ENCODE assay signal across 35 cellular contexts in genomic region chr17:33014751-33015150, GRCh38. TPM values are rescaled to one million over a fixed set of nuclear protein-coding genes. Genes with fewer than 3 reads are reported as not detected.
A peak's percentile ranks its signal among the peaks of the same experiment; 100 is the strongest.
DNase-seq lines count a peak whose midpoint lies in the region; ATAC-seq and TF ChIP-seq lines count a peak whose summit lies in the region.
"Had no signal": no experiment of that assay in that cellular context is flagged by ENCODE, and none has a peak within 500 bp of the region (broad histone marks: within the 10 kb centered on the region; RNA-seq: fewer than 3 reads in every experiment).

No MANE protein-coding gene starts in this region.

- CTCF ChIA-PET in SK-N-SH (lab: Yijun Ruan, JAX): interaction anchor here (1.0 to 8.3 kb wide), 2 partner anchors 16 to 21 kb away, joined by 3 to 48 read pairs; no protein-coding TSS in a partner anchor

- WGBS in SK-N-SH (ENCODE audit: low lambda C conversion rate): 38% methylated on average over 7 of the region's 7 CpGs

- no peak overlapping the region for H3K4me2 ChIP-seq in SK-N-SH

- DNase-seq in SK-N-SH (peak; percentile 77), glomerular visceral epithelial cell (ENCODE audit: extremely low spot score) (peak; percentile 84), mesenteric fat pad (ENCODE audit: low spot score) (peak; percentile 67), NK-92 (lab: John Stamatoyannopoulos, UW; ENCODE audit: unreplicated experiment) (no peak), NCI-H1930 (lab: John Stamatoyannopoulos, UW) (no peak), ureter (ENCODE audit: low spot score) (no peak)
- DNase-seq: activated CD4-positive, alpha-beta T cell treated with anti-CD3 and anti-CD28 coated beads, Interleukin-2, amount 10 ng/mL, durations not matched to agents 24 days and 14 days; AML-193; amniotic stem cell; brain microvascular endothelial cell; CD4-positive, CD25-positive, alpha-beta regulatory T cell; HCEC 1CT; hypothalamus; Kasumi-1; left ventricle myocardium superior; naive thymus-derived CD4-positive, alpha-beta T cell; NCI-H1417 treated with DMSO at 0.1 percent for 48 hours; NCI-H2081 treated with DMSO at 0.1 percent for 48 hours; NCI-H748 treated with DMSO at 0.1 percent for 48 hours; substantia nigra; T1000; upper lobe of left lung; WERI-Rb-1 had no signal

- no peaks in the 10 kb centered on the region for H3K9me2 ChIP-seq in SK-N-SH

- TF ChIP-seq CTCF in SK-N-SH (IDR thresholded peaks at IDR 0.05): no peak

- H3K9me3 ChIP-seq in SK-N-SH: no peaks in the 10 kb centered on the region
- H3K9me3 ChIP-seq: upper lobe of left lung had no signal

- no peak for TF ChIP-seq EP300 in SK-N-SH (IDR thresholded peaks at IDR 0.05; ENCODE audit: borderline replicate concordance in 1 of 2, low read depth in 1 of 2, low read length in 1 of 2)

- POLR2A ChIA-PET in SK-N-SH (lab: Yijun Ruan, JAX): no interaction called here

- H3K4me3 ChIP-seq in SK-N-SH (ENCODE audit: low read depth in 2 of 2, low read length in 1 of 2): no peak overlapping the region
- H3K4me3 ChIP-seq: GM12878, upper lobe of left lung had no signal

- no peak overlapping the region for H3K9ac ChIP-seq in SK-N-SH

- H4K20me1 ChIP-seq in SK-N-SH (ENCODE audit: insufficient read depth): no peaks in the 10 kb centered on the region

- ATAC-seq in SK-N-SH treated with all-trans-retinoic acid at 6 μM for 48 hours (no peak), HG03354 (IDR thresholded peaks at IDR 0.05; ENCODE audit: poor library complexity, severe bottlenecking, unreplicated experiment) (no peak)
- ATAC-seq: GM12878; left ventricle myocardium superior; naive thymus-derived CD4-positive, alpha-beta T cell; stimulated activated memory B cell treated with anti-CD40 and anti-IgM and Interleukin-4, amounts not matched to agents 10 μg/mL and 1 μg/mL and 100 μg/mL, for 72 hours had no signal

- TF ChIP-seq RAD21 in SK-N-SH (IDR thresholded peaks at IDR 0.05; ENCODE audit: low read length): no peak

- H3K27me3 ChIP-seq in SK-N-SH (ENCODE audit: insufficient read depth): no peaks in the 10 kb centered on the region
- H3K27me3 ChIP-seq: brain microvascular endothelial cell, upper lobe of left lung had no signal

- no peaks in the 10 kb centered on the region for H3K36me3 ChIP-seq in SK-N-SH (replicated peaks in 1 of 2; ENCODE audit: control insufficient read depth in 1 of 2, insufficient read depth in 2 of 2, low read length in 1 of 2)
- H3K36me3 ChIP-seq: brain microvascular endothelial cell, upper lobe of left lung, WERI-Rb-1 had no signal

- H2AFZ ChIP-seq in SK-N-SH (ENCODE audit: low read depth): no peak overlapping the region

- H3K79me2 ChIP-seq in SK-N-SH (ENCODE audit: insufficient read depth): no peaks in the 10 kb centered on the region

- H3F3A ChIP-seq in SK-N-SH (replicated peaks; ENCODE audit: insufficient read depth): no peaks in the 10 kb centered on the region

- no peak overlapping the region for H3K27ac ChIP-seq in SK-N-SH (ENCODE audit: low read depth in 2 of 2, low read length in 1 of 2)
- H3K27ac ChIP-seq: brain microvascular endothelial cell, upper lobe of left lung, WERI-Rb-1 had no signal

- H3K4me1 ChIP-seq in SK-N-SH (ENCODE audit: control insufficient read depth in 1 of 2, insufficient read depth in 2 of 2, low read depth in 1 of 2, low read length in 1 of 2): peaks cover 5 to 10% of the 10 kb centered on the region in 2 experiments; a peak in 2 of 4 replicates
- H3K4me1 ChIP-seq: upper lobe of left lung had no signal

TF ChIP-seq in SK-N-SH, 30 proteins besides CTCF, POLR2A, EP300 and RAD21 (continues in another document):
- TF ChIP-seq USF1 (IDR thresholded peaks at IDR 0.05; ENCODE audit: borderline replicate concordance, low read depth) (no peak), SMC3 (IDR thresholded peaks at IDR 0.05; ENCODE audit: low read depth, low read length) (no peak), TCF12 (IDR thresholded peaks at IDR 0.05) (no peak), GABPA (IDR thresholded peaks at IDR 0.05; ENCODE audit: low read depth) (no peak), RCOR1 (IDR thresholded peaks at IDR 0.05; ENCODE audit: low read length) (no peak), FOXJ3 (CRISPR knock-in tag; IDR thresholded peaks at IDR 0.05) (no peak), MEF2A (IDR thresholded peaks at IDR 0.05; ENCODE audit: borderline replicate concordance, low read depth) (no peak), MXI1 (IDR thresholded peaks at IDR 0.05; ENCODE audit: low read depth, low read length) (no peak), REST (IDR thresholded peaks at IDR 0.05; ENCODE audit: low read depth, low read length) (no peak)

TF ChIP-seq in SK-N-SH treated with all-trans-retinoic acid at 6 μM for 48 hours, 23 proteins besides CTCF, POLR2A, EP300 and RAD21:
- TF ChIP-seq ARNTL (CRISPR knock-in tag; IDR thresholded peaks at IDR 0.05; ENCODE audit: borderline replicate concordance, low read depth): no peak
TF ChIP-seq in SK-N-SH treated with all-trans-retinoic acid at 6 μM for 48 hours: peak in this region for 0.

RNA-seq across cellular contexts. Expression of gene SPACA3, which starts 23.1 kb away (rescaled TPM):
- polyA plus RNA-seq in SK-N-SH (2012; rRNA removed): not detected in 2 replicates
- polyA plus RNA-seq in SK-N-SH (2012; cell fraction: cytosol; rRNA removed): not detected in 2 replicates
- polyA plus RNA-seq in SK-N-SH (2012; cell fraction: nucleus; rRNA removed): not detected in 2 replicates
- total RNA-seq in mesenteric fat pad: not detected
- total RNA-seq in ureter: not detected
- total RNA-seq: A172; activated CD4-positive, alpha-beta T cell treated with anti-CD3 and anti-CD28 coated beads, Interleukin-2, amount 10 ng/mL, durations not matched to agents 24 days and 14 days; activated CD8-positive, alpha-beta memory T cell treated with anti-CD3 and anti-CD28 coated beads for 36 hours; CD4-positive, CD25-positive, alpha-beta regulatory T cell; cerebellum; endothelial cell of umbilical vein; fibroblast of lung; GM12878; left ventricle myocardium superior; mesothelial cell of epicardium; naive thymus-derived CD4-positive, alpha-beta T cell; pulmonary artery endothelial cell; skeletal muscle tissue; upper lobe of left lung had no signal
- polyA plus RNA-seq: CD4-positive, CD25-positive, alpha-beta regulatory T cell; endothelial cell of umbilical vein; fibroblast of lung; naive thymus-derived CD4-positive, alpha-beta T cell had no signal

Comparison
In these comparisons a context has a peak if more than half of its experiments do, and no peak if none do; other contexts are left out.
1. DNase-seq: peak in SK-N-SH (single experiment), glomerular visceral epithelial cell (single experiment) and mesenteric fat pad (single experiment); none in NK-92 (single experiment), NCI-H1930 (0 of 2) and ureter (single experiment).